In the genomic region with DNA sequence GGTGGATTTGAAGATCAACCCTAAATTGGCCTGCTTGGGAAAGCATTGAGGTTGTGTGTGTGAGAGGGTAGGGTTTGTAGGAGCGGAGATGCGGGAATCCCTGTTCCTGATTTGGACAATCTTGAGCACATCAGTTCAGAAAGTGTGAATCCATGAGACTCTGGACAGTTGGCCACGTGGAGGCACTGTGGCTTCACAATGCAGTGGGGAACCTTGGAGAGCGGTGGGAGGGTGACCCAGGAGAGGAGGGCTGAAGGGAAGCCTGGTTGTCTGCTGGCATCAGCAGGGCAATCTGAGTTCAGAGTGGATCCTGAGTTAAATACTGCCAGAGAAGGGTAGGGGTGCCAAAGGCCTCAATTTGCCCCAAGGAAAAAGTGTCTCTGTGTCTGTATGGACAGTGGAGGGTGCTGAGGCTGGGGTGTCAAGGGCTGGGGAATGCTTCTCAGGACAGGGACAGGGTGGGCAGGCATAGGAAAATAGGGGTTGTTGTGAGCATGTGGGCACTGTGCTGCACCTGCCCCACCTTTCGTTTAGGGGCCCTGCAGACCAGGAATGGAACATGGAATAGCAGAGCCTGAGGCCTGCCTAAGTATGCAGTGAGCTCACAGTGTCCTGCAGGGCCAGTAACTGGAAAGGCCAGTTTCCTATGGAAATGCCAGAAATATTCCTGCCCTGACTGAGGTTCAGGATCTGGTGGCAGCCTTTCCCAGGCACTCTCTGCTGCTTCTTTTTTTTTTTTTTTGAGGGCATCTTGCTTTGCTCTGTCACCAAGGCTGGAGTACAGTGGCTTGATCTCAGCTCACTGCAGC, we compare ENCODE assay signal across 9 cellular contexts.
DNase-seq lines count a peak whose midpoint lies in the region; ATAC-seq, FAIRE-seq and TF ChIP-seq lines count a peak whose summit lies in the region.
"Had no signal": no experiment of that assay in that cellular context is flagged by ENCODE, and none has a peak within 500 bp of the region (broad histone marks: within the 10 kb centered on the region; RNA-seq: fewer than 3 reads in every experiment).

No MANE protein-coding gene starts in this region.

- ATAC-seq in mucosa of descending colon: peak; percentile 34
- ATAC-seq in GM18520 (IDR thresholded peaks at IDR 0.05; ENCODE audit: unreplicated experiment): no peak
- no peak for ATAC-seq in HG02870 (IDR thresholded peaks at IDR 0.05; ENCODE audit: unreplicated experiment)

- no peaks in the 10 kb centered on the region for H3K4me1 ChIP-seq in mucosa of descending colon (ENCODE audit: low read depth)

- no peaks in the 10 kb centered on the region for H3K9me3 ChIP-seq in mucosa of descending colon

- in situ Hi-C loops in astrocyte of the spinal cord (cut with HindIII; ENCODE audit: low sequenced_read_pairs): no loop called here

- no peaks in the 10 kb centered on the region for H3K36me3 ChIP-seq in mucosa of descending colon (ENCODE audit: low read depth)

- no peak for FAIRE-seq in HTR-8/SVneo (lab: Jason Lieb, UNC)

- no peak overlapping the region for H3K4me3 ChIP-seq in astrocyte of the spinal cord (ENCODE audit: low read depth, low read length)
- no peak overlapping the region for H3K4me3 ChIP-seq in mucosa of descending colon

- intact Hi-C loops in mucosa of descending colon (cut with DNase I, micrococcal nuclease): no loop called here

- TF ChIP-seq CTCF in astrocyte of the spinal cord (IDR thresholded peaks at IDR 0.05; ENCODE audit: low read depth, low read length): peak; percentile 71
- no peak for TF ChIP-seq CTCF in mucosa of descending colon (IDR thresholded peaks at IDR 0.05)

- peak; percentile 64 for DNase-seq in EH (ENCODE audit: low read depth)
- peak; percentile 39 for DNase-seq in HTR-8/SVneo (ENCODE audit: insufficient read length, low spot score)
- DNase-seq in astrocyte of the spinal cord (ENCODE audit: low read depth, low spot score): peak; percentile 50
- peak in 2 of 3 donors; percentile 29 to 34 for DNase-seq in mucosa of descending colon
- DNase-seq in cerebellar nuclear complex (lab: John Stamatoyannopoulos, UW): no peak
- no peak for DNase-seq in NCI-H1105 treated with DMSO at 0.1 percent for 48 hours (lab: John Stamatoyannopoulos, UW)
- DNase-seq: stimulated activated CD4-positive, alpha-beta T cell treated with anti-CD3 and anti-CD28 coated beads, Interleukin-2, amount 100 ng/mL, for 24 hours had no signal

Comparison
In these comparisons a context has a peak if more than half of its experiments do, and no peak if none do; other contexts are left out.
1. DNase-seq: peak in EH (single experiment), HTR-8/SVneo (single experiment), astrocyte of the spinal cord (single experiment) and mucosa of descending colon (2 of 3); none in cerebellar nuclear complex (0 of 2) and NCI-H1105 treated with DMSO at 0.1 percent for 48 hours (single experiment).